19 cellular contexts compared by ENCODE assay signal in the genomic region with DNA sequence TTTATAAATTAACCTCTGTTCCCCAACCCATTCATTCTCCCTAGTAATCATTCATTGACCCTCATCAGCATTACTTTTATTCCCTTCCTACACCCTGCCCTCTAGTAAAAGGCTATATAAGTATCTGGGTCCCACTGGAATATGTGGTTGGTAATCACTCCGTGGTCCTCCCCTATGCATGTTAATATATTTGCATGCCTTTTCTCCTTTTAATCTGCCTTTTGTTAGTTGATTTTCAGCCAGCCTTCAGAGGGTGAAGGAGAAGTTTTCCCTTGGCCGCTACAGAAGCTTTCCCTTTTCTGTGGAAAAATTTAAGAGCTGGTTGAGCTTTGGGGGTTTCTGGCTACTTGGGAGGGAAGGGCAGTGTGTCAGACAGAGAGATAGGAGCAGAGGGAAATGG.
"Had no signal": no experiment of that assay in that cellular context is flagged by ENCODE, and none has a peak within 500 bp of the region (broad histone marks: within the 10 kb centered on the region; RNA-seq: fewer than 3 reads in every experiment).

No MANE protein-coding gene starts in this region.

- H3K9me3 ChIP-seq: esophagus squamous epithelium, lower lobe of right lung, psoas muscle, thyroid gland had no signal

- H3K27me3 ChIP-seq: esophagus squamous epithelium, foreskin keratinocyte, thyroid gland had no signal

- H3K9me3 Mint-ChIP-seq: effector memory CD8-positive, alpha-beta T cell had no signal

- ATAC-seq: effector memory CD8-positive, alpha-beta T cell; foreskin keratinocyte; left cardiac atrium; lower lobe of right lung; psoas muscle; sciatic nerve had no signal

- H3K4me3 ChIP-seq: esophagus squamous epithelium, left ventricle myocardium inferior, lower lobe of right lung, psoas muscle, thyroid gland had no signal

- H3K27ac Mint-ChIP-seq: dendritic cell treated with granulocyte-macrophage colony-stimulating factor and Interleukin-4, amounts not matched to agents 40 ng/mL and 50 ng/mL, for 4 days; effector memory CD8-positive, alpha-beta T cell; type B pancreatic cell had no signal

- H3K4me3 Mint-ChIP-seq: dendritic cell treated with granulocyte-macrophage colony-stimulating factor and Interleukin-4, amounts not matched to agents 40 ng/mL and 50 ng/mL, for 4 days; effector memory CD8-positive, alpha-beta T cell; naive B cell; nephron; type B pancreatic cell had no signal

- H3K4me1 ChIP-seq: esophagus squamous epithelium, foreskin keratinocyte, lower lobe of right lung, psoas muscle, thyroid gland had no signal

- DNase-seq: effector memory CD8-positive, alpha-beta T cell; esophagus squamous epithelium; foreskin keratinocyte; kidney; left cardiac atrium; left ventricle myocardium inferior; lower lobe of right lung; mesenchymal stem cell; naive B cell; occipital lobe; psoas muscle; retina; stimulated activated CD4-positive, alpha-beta T cell treated with anti-CD3 and anti-CD28 coated beads, Interleukin-2, amount 100 ng/mL, for 24 hours; stimulated activated naive CD4-positive, alpha-beta T cell treated with Interleukin-2 at 50 U/mL for 16 hours; thyroid gland had no signal

- H3K27ac ChIP-seq: esophagus squamous epithelium, foreskin keratinocyte, left ventricle myocardium inferior, lower lobe of right lung, psoas muscle, thyroid gland had no signal

- H3K27me3 Mint-ChIP-seq: dendritic cell treated with granulocyte-macrophage colony-stimulating factor and Interleukin-4, amounts not matched to agents 40 ng/mL and 50 ng/mL, for 4 days; type B pancreatic cell had no signal

- H3K36me3 ChIP-seq: esophagus squamous epithelium, left ventricle myocardium inferior, lower lobe of right lung, thyroid gland had no signal

- H3K36me3 Mint-ChIP-seq: type B pancreatic cell had no signal
